In the genomic region with DNA sequence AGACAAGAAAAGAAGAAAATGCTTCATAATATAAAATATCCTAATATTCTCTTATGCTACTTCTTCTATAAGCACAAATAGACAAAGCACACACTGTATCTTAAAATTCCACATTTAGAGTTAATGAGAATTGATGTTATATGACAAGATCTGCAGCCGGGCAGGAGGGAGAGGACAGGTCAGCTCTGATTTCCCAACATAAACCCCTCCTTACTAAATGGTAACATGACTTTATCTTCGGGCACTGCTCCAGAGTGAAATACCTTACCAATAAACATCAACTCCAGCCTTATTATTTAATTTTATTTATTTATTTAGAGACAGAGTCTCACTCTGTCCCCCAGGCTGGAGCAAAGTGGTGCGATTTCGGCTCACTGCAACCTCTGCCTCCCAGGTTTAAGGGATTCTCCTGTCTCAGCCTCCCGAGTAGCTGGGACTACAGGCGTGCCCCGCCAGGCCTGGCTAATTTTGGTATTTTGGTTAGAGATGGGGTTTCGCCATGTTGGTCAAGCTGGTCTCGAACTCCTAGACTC, we compare ENCODE assay signal across 14 cellular contexts. TPM values are rescaled to one million over a fixed set of nuclear protein-coding genes. Genes with fewer than 3 reads are reported as not detected.
DNase-seq lines count a peak whose midpoint lies in the region; ATAC-seq and TF ChIP-seq lines count a peak whose summit lies in the region.
"Had no signal": no experiment of that assay in that cellular context is flagged by ENCODE, and none has a peak within 500 bp of the region (broad histone marks: within the 10 kb centered on the region; RNA-seq: fewer than 3 reads in every experiment).

No MANE protein-coding gene starts in this region.

- POLR2A ChIA-PET in activated CD8-positive, alpha-beta T cell treated with anti-CD3 and anti-CD28 coated beads, Interleukin-2, amount 10 ng/mL, durations not matched to agents 7 days and 5 days (lab: Charles Lee), result no interaction called here

- H3K27ac Mint-ChIP-seq in activated CD8-positive, alpha-beta memory T cell treated with anti-CD3 and anti-CD28 coated beads, Interleukin-2, amount 10 ng/mL, durations not matched to agents 7 days and 5 days, result no peak overlapping the region
- no peak overlapping the region for H3K27ac Mint-ChIP-seq in activated CD8-positive, alpha-beta T cell treated with anti-CD3 and anti-CD28 coated beads, Interleukin-2, amount 10 ng/mL, durations not matched to agents 7 days and 5 days

- H3K36me3 Mint-ChIP-seq in activated CD8-positive, alpha-beta memory T cell treated with anti-CD3 and anti-CD28 coated beads, Interleukin-2, amount 10 ng/mL, durations not matched to agents 7 days and 5 days, result peaks cover 2% of the 10 kb centered on the region
- H3K36me3 Mint-ChIP-seq in activated CD8-positive, alpha-beta T cell treated with anti-CD3 and anti-CD28 coated beads, Interleukin-2, amount 10 ng/mL, durations not matched to agents 7 days and 5 days (ENCODE audit: low read depth), result peaks cover 2% of the 10 kb centered on the region

- ATAC-seq in activated CD8-positive, alpha-beta memory T cell treated with anti-CD3 and anti-CD28 coated beads, Interleukin-2, amount 10 ng/mL, durations not matched to agents 7 days and 5 days, result no peak
- no peak for ATAC-seq in activated CD8-positive, alpha-beta T cell treated with anti-CD3 and anti-CD28 coated beads, Interleukin-2, amount 10 ng/mL, durations not matched to agents 7 days and 5 days
- ATAC-seq in left lobe of liver, result peak; percentile 1

- DNase-seq in activated CD8-positive, alpha-beta memory T cell treated with anti-CD3 and anti-CD28 coated beads, Interleukin-2, amount 10 ng/mL, durations not matched to agents 7 days and 5 days, result no peak
- no peak for DNase-seq in activated CD8-positive, alpha-beta memory T cell treated with anti-CD3 and anti-CD28 coated beads for 24 hours
- no peak for DNase-seq in activated CD8-positive, alpha-beta T cell treated with anti-CD3 and anti-CD28 coated beads, Interleukin-2, amount 10 ng/mL, durations not matched to agents 7 days and 5 days
- DNase-seq in left lobe of liver (ENCODE audit: low spot score), result no peak
- no peak for DNase-seq in suprapubic skin (ENCODE audit: low spot score in 2 of 2)
- DNase-seq in inferior parietal cortex (ENCODE audit: extremely low spot score), result no peak
- DNase-seq in NCI-H2227 treated with DMSO at 0.1 percent for 48 hours (lab: John Stamatoyannopoulos, UW), result no peak
- DNase-seq in NCI-H82 (lab: John Stamatoyannopoulos, UW), result no peak
- DNase-seq: effector CD4-positive, alpha-beta T cell; hippocampal formation; KG1; midbrain had no signal

- no peak for TF ChIP-seq POLR2A in suprapubic skin (IDR thresholded peaks at IDR 0.05)

- H3K9me3 Mint-ChIP-seq in activated CD8-positive, alpha-beta memory T cell treated with anti-CD3 and anti-CD28 coated beads, Interleukin-2, amount 10 ng/mL, durations not matched to agents 7 days and 5 days (ENCODE audit: low read depth), result no peaks in the 10 kb centered on the region
- no peaks in the 10 kb centered on the region for H3K9me3 Mint-ChIP-seq in activated CD8-positive, alpha-beta T cell treated with anti-CD3 and anti-CD28 coated beads, Interleukin-2, amount 10 ng/mL, durations not matched to agents 7 days and 5 days (ENCODE audit: insufficient read depth)

- peak overlapping the region; percentile 41 for H3K4me3 Mint-ChIP-seq in activated CD8-positive, alpha-beta memory T cell treated with anti-CD3 and anti-CD28 coated beads, Interleukin-2, amount 10 ng/mL, durations not matched to agents 7 days and 5 days
- peak overlapping the region; percentile 87 for H3K4me3 Mint-ChIP-seq in activated CD8-positive, alpha-beta T cell treated with anti-CD3 and anti-CD28 coated beads, Interleukin-2, amount 10 ng/mL, durations not matched to agents 7 days and 5 days

- CTCF ChIA-PET in activated CD8-positive, alpha-beta memory T cell treated with anti-CD3 and anti-CD28 coated beads, Interleukin-2, amount 10 ng/mL, durations not matched to agents 7 days and 5 days (lab: Charles Lee), result interaction anchor here (0.9 kb wide), 1 partner anchor 52 kb away, joined by 3 read pairs; no protein-coding TSS in a partner anchor
- CTCF ChIA-PET in activated CD8-positive, alpha-beta T cell treated with anti-CD3 and anti-CD28 coated beads, Interleukin-2, amount 10 ng/mL, durations not matched to agents 7 days and 5 days (lab: Charles Lee), result interaction anchor here (1.3 kb wide), 1 partner anchor 20 kb away, joined by 4 read pairs; no protein-coding TSS in a partner anchor

- H3K4me1 Mint-ChIP-seq in activated CD8-positive, alpha-beta memory T cell treated with anti-CD3 and anti-CD28 coated beads, Interleukin-2, amount 10 ng/mL, durations not matched to agents 7 days and 5 days, result peaks cover 11% of the 10 kb centered on the region
- H3K4me1 Mint-ChIP-seq in activated CD8-positive, alpha-beta T cell treated with anti-CD3 and anti-CD28 coated beads, Interleukin-2, amount 10 ng/mL, durations not matched to agents 7 days and 5 days (ENCODE audit: low read depth), result peaks cover 13% of the 10 kb centered on the region

- H3K27ac ChIP-seq in suprapubic skin, result peak overlapping the region; percentile 79

- H3K4me1 ChIP-seq in suprapubic skin, result peaks cover 33% of the 10 kb centered on the region

- H3K9me3 ChIP-seq in suprapubic skin, result no peaks in the 10 kb centered on the region

- 91% methylated on average over 9 of the region's 9 CpGs for WGBS in suprapubic skin

- H3K27me3 Mint-ChIP-seq in activated CD8-positive, alpha-beta memory T cell treated with anti-CD3 and anti-CD28 coated beads, Interleukin-2, amount 10 ng/mL, durations not matched to agents 7 days and 5 days, result no peaks in the 10 kb centered on the region
- no peaks in the 10 kb centered on the region for H3K27me3 Mint-ChIP-seq in activated CD8-positive, alpha-beta T cell treated with anti-CD3 and anti-CD28 coated beads, Interleukin-2, amount 10 ng/mL, durations not matched to agents 7 days and 5 days (ENCODE audit: low read depth)

- H3K36me3 ChIP-seq in suprapubic skin, result no peaks in the 10 kb centered on the region

- no peaks in the 10 kb centered on the region for H3K27me3 ChIP-seq in suprapubic skin

- TF ChIP-seq EP300 in suprapubic skin (IDR thresholded peaks at IDR 0.05), result no peak

- TF ChIP-seq CTCF in suprapubic skin (IDR thresholded peaks at IDR 0.05), result no peak

- H3K4me3 ChIP-seq in suprapubic skin, result peak overlapping the region; percentile 86

RNA-seq across cellular contexts. Expression of gene CYB5A, which starts 1.8 kb away (rescaled TPM):
- 10 to 100 TPM; 27.1 to 35.6 TPM for total RNA-seq in activated CD8-positive, alpha-beta memory T cell treated with anti-CD3 and anti-CD28 coated beads, Interleukin-2, amount 10 ng/mL, durations not matched to agents 7 days and 5 days
- total RNA-seq in activated CD8-positive, alpha-beta T cell treated with anti-CD3 and anti-CD28 coated beads, Interleukin-2, amount 10 ng/mL, durations not matched to agents 7 days and 5 days, result 10 to 100 TPM; 28.7 to 31.3 TPM
- total RNA-seq in left lobe of liver (984 TPM), suprapubic skin (100 to 1,000 TPM; 103 to 258 (median 147) TPM)

RNA-seq across cellular contexts. Expression of gene C18orf63, which starts 25.6 kb away (rescaled TPM):
- not detected for total RNA-seq in activated CD8-positive, alpha-beta memory T cell treated with anti-CD3 and anti-CD28 coated beads, Interleukin-2, amount 10 ng/mL, durations not matched to agents 7 days and 5 days
- not detected for total RNA-seq in activated CD8-positive, alpha-beta T cell treated with anti-CD3 and anti-CD28 coated beads, Interleukin-2, amount 10 ng/mL, durations not matched to agents 7 days and 5 days
- total RNA-seq in left lobe of liver, result not detected
- total RNA-seq in suprapubic skin, result not detected
- total RNA-seq: activated CD8-positive, alpha-beta memory T cell treated with anti-CD3 and anti-CD28 coated beads for 36 hours; urinary bladder had no signal
